ENCODE assay signal across 2 cellular contexts in genomic region chr3:46999516-47000197, GRCh38.
TF ChIP-seq lines count a peak whose summit lies in the region.

No MANE protein-coding gene starts in this region.

TF ChIP-seq in SK-N-SH, 30 proteins besides CTCF, POLR2A, EP300 and RAD21 (continued from another document):
- no peak for TF ChIP-seq REST (IDR thresholded peaks at IDR 0.05; ENCODE audit: low read depth, low read length)
- no peak for TF ChIP-seq MAX (IDR thresholded peaks at IDR 0.05; ENCODE audit: low read depth)
- no peak for TF ChIP-seq GATA2 (CRISPR knock-in tag; IDR thresholded peaks at IDR 0.05)
- no peak for TF ChIP-seq PBX3 (IDR thresholded peaks at IDR 0.05)
- no peak for TF ChIP-seq IRF3 (IDR thresholded peaks at IDR 0.05; ENCODE audit: low read depth, low read length)

TF ChIP-seq in SK-N-SH treated with all-trans-retinoic acid at 6 μM for 48 hours, 23 proteins besides CTCF, POLR2A, EP300 and RAD21 (continued from another document):
- TF ChIP-seq PATZ1 (CRISPR knock-in tag; IDR thresholded peaks at IDR 0.05; ENCODE audit: borderline replicate concordance) (no peak), ESRRG (CRISPR knock-in tag; IDR thresholded peaks at IDR 0.05) (no peak), ZFP30 (CRISPR knock-in tag; IDR thresholded peaks at IDR 0.05) (no peak), PPARA (CRISPR knock-in tag; IDR thresholded peaks at IDR 0.05; ENCODE audit: borderline replicate concordance) (no peak), TSHZ2 (CRISPR knock-in tag; IDR thresholded peaks at IDR 0.05) (no peak), ZNF8 (CRISPR knock-in tag; IDR thresholded peaks at IDR 0.05) (no peak), CSRNP3 (CRISPR knock-in tag; IDR thresholded peaks at IDR 0.05) (no peak)
TF ChIP-seq in SK-N-SH treated with all-trans-retinoic acid at 6 μM for 48 hours: peak in this region for 0.
